ENCODE assay signal across 19 cellular contexts in genomic region chr17:6633263-6633662, GRCh38. TPM values are rescaled to one million over a fixed set of nuclear protein-coding genes. Genes with fewer than 3 reads are reported as not detected.
A peak's percentile ranks its signal among the peaks of the same experiment; 100 is the strongest.
DNase-seq lines count a peak whose midpoint lies in the region; ATAC-seq, FAIRE-seq and TF ChIP-seq lines count a peak whose summit lies in the region.
"Had no signal": no experiment of that assay in that cellular context is flagged by ENCODE, and none has a peak within 500 bp of the region (broad histone marks: within the 10 kb centered on the region; RNA-seq: fewer than 3 reads in every experiment).

No MANE protein-coding gene starts in this region.

- H3K4me3 ChIP-seq in HepG2 (replicated peaks in 1 of 3; ENCODE audit: insufficient read depth in 1 of 3, low read depth in 2 of 3, low read length in 3 of 3) (no peak overlapping the region), right lobe of liver (no peak overlapping the region), K562 (no peak overlapping the region)
- H3K4me3 ChIP-seq: GM12878 had no signal

- H3K27ac ChIP-seq in HepG2 (ENCODE audit: extremely low read length, insufficient read depth, low read length) (no peak overlapping the region), right lobe of liver (no peak overlapping the region), K562 (ENCODE audit: extremely low read depth, low read depth, low read length) (no peak overlapping the region)
- H3K27ac ChIP-seq: C4-2B, HL-60 had no signal

- intact Hi-C loops in HepG2 (cut with micrococcal nuclease; ENCODE audit: unreplicated experiment) (no loop called here), right lobe of liver (cut with DNase I) (loop anchor here in 1 of 2 donors (10.0 kb wide), 2 partner anchors 58 to 158 kb away; no protein-coding TSS in a partner anchor), K562 (cut with micrococcal nuclease) (no loop called here)

- no peak for DNase-seq in HepG2 (ENCODE audit: low spot score)
- DNase-seq in right lobe of liver: no peak
- no peak for DNase-seq in K562 (ENCODE audit: extremely low read depth in 1 of 4, low spot score in 3 of 4)
- no peak for DNase-seq in progenitor cell of endocrine pancreas (ENCODE audit: low spot score, unreplicated experiment)
- no peak for DNase-seq in RCC 7860 (ENCODE audit: low spot score)
- DNase-seq in CD1c-positive myeloid dendritic cell (ENCODE audit: extremely low spot score): no peak
- DNase-seq: AML-193; Calu3; CD8-positive, alpha-beta T cell; DMS79 treated with DMSO at 0.1 percent for 48 hours; GF-D8; GOT3; H9; KG1 had no signal

- peak overlapping the region; percentile 65 for H3K27ac Mint-ChIP-seq in progenitor cell of endocrine pancreas
- H3K27ac Mint-ChIP-seq: CD8-positive, alpha-beta T cell; H9; IgD-negative memory B cell had no signal

- WGBS in HepG2 (ENCODE audit: low lambda C conversion rate): 96% methylated on average over 3 of the region's 3 CpGs
- WGBS in right lobe of liver (ENCODE audit: insufficient coverage, low coverage, low lambda C conversion rate, missing lambda C conversion rate): 97% methylated on average over 3 of the region's 3 CpGs
- 90% methylated on average over 3 of the region's 3 CpGs for WGBS in K562 (ENCODE audit: insufficient coverage, low coverage, missing lambda C conversion rate)

- BruUV-seq in HepG2 (replicated peaks; lab: Mats Ljungman, UMichigan) (no TSS peak), K562 (replicated peaks; lab: Mats Ljungman, UMichigan) (no TSS peak)

- TF ChIP-seq CTCF in HepG2 (CRISPR knock-in tag; IDR thresholded peaks at IDR 0.05) (no peak), right lobe of liver (IDR thresholded peaks at IDR 0.05) (no peak), K562 (IDR thresholded peaks at IDR 0.05 in 2 of 3, conservative IDR thresholded peaks at IDR 0.05 in 1 of 3; ENCODE audit: insufficient read depth in 2 of 3, low read depth in 1 of 3, low read length in 3 of 3) (no peak), progenitor cell of endocrine pancreas (IDR thresholded peaks at IDR 0.05; ENCODE audit: unreplicated experiment) (no peak)

- POLR2A ChIA-PET in HepG2 (lab: Yijun Ruan, JAX) (no interaction called here), K562 (lab: Yijun Ruan, JAX) (interaction anchor here (0.6 kb wide), 1 partner anchor 9 kb away, joined by 5 read pairs; no protein-coding TSS in a partner anchor)

- no peak for TF ChIP-seq RAD21 in HepG2 (CRISPR knock-in tag; IDR thresholded peaks at IDR 0.05)
- TF ChIP-seq RAD21 in K562 (CRISPR knock-in tag; conservative IDR thresholded peaks at IDR 0.05 in 1 of 2, IDR thresholded peaks at IDR 0.05 in 1 of 2): no peak

- peaks cover under 1% of the 10 kb centered on the region for H3K79me2 ChIP-seq in HepG2 (ENCODE audit: insufficient read depth, low read length)
- no peaks in the 10 kb centered on the region for H3K79me2 ChIP-seq in K562 (ENCODE audit: control insufficient read depth, insufficient read depth, low read length)

- H2AFZ ChIP-seq in HepG2 (ENCODE audit: low read length) (no peak overlapping the region), K562 (ENCODE audit: low read depth, low read length) (no peak overlapping the region)

- H3K36me3 ChIP-seq in HepG2 (replicated peaks in 1 of 2; ENCODE audit: control insufficient read depth in 1 of 2, insufficient read depth in 2 of 2, low read length in 2 of 2) (peaks cover 2 to 37% of the 10 kb centered on the region in 2 experiments; a peak in 4 of 5 replicates), right lobe of liver (peaks cover 0 to 23% (median 8%) of the 10 kb centered on the region in 4 donors), K562 (ENCODE audit: control insufficient read depth, insufficient read depth, low read length) (peaks cover 46% of the 10 kb centered on the region)

- H3K4me1 Mint-ChIP-seq in progenitor cell of endocrine pancreas (ENCODE audit: low read depth): peaks cover 2% of the 10 kb centered on the region

- no peaks in the 10 kb centered on the region for H3K9me3 Mint-ChIP-seq in progenitor cell of endocrine pancreas (ENCODE audit: low read depth)
- H3K9me3 Mint-ChIP-seq: CD8-positive, alpha-beta T cell; H9 had no signal

- TF ChIP-seq EP300 in HepG2 (IDR thresholded peaks at IDR 0.05; ENCODE audit: low read depth in 2 of 2, low read length in 2 of 2): no peak
- no peak for TF ChIP-seq EP300 in HepG2 (CRISPR knock-in tag; IDR thresholded peaks at IDR 0.05; ENCODE audit: borderline replicate concordance)
- no peak for TF ChIP-seq EP300 in K562 (IDR thresholded peaks at IDR 0.05; ENCODE audit: low read length)

- H3K4me1 ChIP-seq in HepG2 (ENCODE audit: insufficient read depth, low read length) (peaks cover 5% of the 10 kb centered on the region; the same call in 1 of the 2 replicates), right lobe of liver (no peaks in the 10 kb centered on the region), K562 (replicated peaks in 1 of 2; ENCODE audit: control insufficient read depth in 2 of 2, insufficient read depth in 2 of 2, low read length in 2 of 2) (peaks cover 0 to 14% of the 10 kb centered on the region in 2 experiments; a peak in 2 of 5 replicates)

- H3K27me3 ChIP-seq in HepG2 (ENCODE audit: control insufficient read depth in 1 of 2, insufficient read depth in 2 of 2, low read length in 2 of 2) (no peaks in the 10 kb centered on the region), right lobe of liver (no peaks in the 10 kb centered on the region), K562 (ENCODE audit: control insufficient read depth in 2 of 2, insufficient read depth in 2 of 2, low read length in 2 of 2) (no peaks in the 10 kb centered on the region)

- no peak overlapping the region for H3K4me3 Mint-ChIP-seq in progenitor cell of endocrine pancreas (ENCODE audit: low read depth)
- H3K4me3 Mint-ChIP-seq: CD8-positive, alpha-beta T cell; H9 had no signal

- peaks cover 31% of the 10 kb centered on the region for H3K36me3 Mint-ChIP-seq in progenitor cell of endocrine pancreas (ENCODE audit: insufficient read depth)

- no peak for ATAC-seq in HepG2
- no peak for ATAC-seq in right lobe of liver
- ATAC-seq in K562: no peak
- ATAC-seq: CD8-positive, alpha-beta T cell; GM12878 had no signal

- H4K20me1 ChIP-seq in HepG2 (ENCODE audit: insufficient read depth, low read length) (no peaks in the 10 kb centered on the region), K562 (replicated peaks; ENCODE audit: control insufficient read depth, insufficient read depth, low read length) (no peaks in the 10 kb centered on the region)

- H3K9ac ChIP-seq in HepG2 (ENCODE audit: insufficient read depth, low read depth, low read length) (no peak overlapping the region), K562 (ENCODE audit: insufficient read depth in 1 of 2, low read depth in 2 of 2, low read length in 2 of 2) (no peak overlapping the region)

- no peaks in the 10 kb centered on the region for H3K9me1 ChIP-seq in K562 (ENCODE audit: control insufficient read depth, insufficient read depth, low read length)

- no peaks in the 10 kb centered on the region for H3K27me3 Mint-ChIP-seq in progenitor cell of endocrine pancreas
- H3K27me3 Mint-ChIP-seq: IgD-negative memory B cell had no signal

- H3K9me3 ChIP-seq in HepG2 (ENCODE audit: low read length) (no peaks in the 10 kb centered on the region), right lobe of liver (no peaks in the 10 kb centered on the region), K562 (replicated peaks; ENCODE audit: control insufficient read depth, insufficient read depth, low read depth, low read length) (no peaks in the 10 kb centered on the region)

- no peak for TF ChIP-seq POLR2A in HepG2 (IDR thresholded peaks at IDR 0.05; ENCODE audit: insufficient read depth in 1 of 2, low read depth in 2 of 2, low read length in 2 of 2)
- TF ChIP-seq POLR2A in right lobe of liver (IDR thresholded peaks at IDR 0.05): no peak
- TF ChIP-seq POLR2A in K562 (conservative IDR thresholded peaks at IDR 0.05): no peak

- CTCF ChIA-PET in HepG2 (lab: Yijun Ruan, JAX; ENCODE audit: low intra/inter-chr PET ratio, low total read pairs) (no interaction called here), K562 (lab: Yijun Ruan, JAX; ENCODE audit: low intra/inter-chr PET ratio) (no interaction called here)

- no peak for FAIRE-seq in HepG2 (lab: Jason Lieb, UNC)
- FAIRE-seq in K562 (lab: Jason Lieb, UNC): no peak
- no peak for FAIRE-seq in RCC 7860 (lab: Jason Lieb, UNC)
- FAIRE-seq: A204.1 had no signal

- H3K4me2 ChIP-seq in HepG2 (ENCODE audit: low read depth, low read length): no peak overlapping the region
- no peak overlapping the region for H3K4me2 ChIP-seq in K562 (ENCODE audit: insufficient read depth, low read length)

- in situ Hi-C loops in HepG2 (cut with HindIII; ENCODE audit: extremely low pct_ligation_motif_present, low pct_unique_long_range_greater_than_20kb): no loop called here
- in situ Hi-C loops in K562 (cut with MboI): no loop called here

RNA-seq across cellular contexts. Expression of gene KIAA0753, which starts 7.2 kb away (rescaled TPM):
- total RNA-seq in HepG2 (2016; rRNA removed; fragmentation: Illumina TruSeq; extraction: Trizol): 9.1 and 10.7 TPM in 2 replicates
- total RNA-seq in HepG2 (2016; cell fraction: cytosol; rRNA removed; fragmentation: Illumina TruSeq; extraction: Trizol; ENCODE audit: low read depth): 10.1 and 10.8 TPM in 2 replicates
- total RNA-seq in HepG2 (2016; cell fraction: insoluble cytoplasmic fraction; rRNA removed; fragmentation: Illumina TruSeq; extraction: Trizol): 8.7 and 9.2 TPM in 2 replicates
- 8.4 and 8.8 TPM in 2 replicates for total RNA-seq in HepG2 (2016; cell fraction: membrane; rRNA removed; fragmentation: Illumina TruSeq; extraction: Trizol)
- total RNA-seq in HepG2 (2016; cell fraction: nucleus; rRNA removed; fragmentation: Illumina TruSeq; extraction: Trizol): 13.9 and 14.9 TPM in 2 replicates
- 4.6 and 5.2 TPM in 2 replicates for polyA plus RNA-seq in HepG2 (2011; rRNA removed)
- polyA plus RNA-seq in HepG2 (2011; cell fraction: cytosol; rRNA removed): 1.5 and 2.1 TPM in 2 replicates
- 9.1 and 10.2 TPM in 2 replicates for polyA plus RNA-seq in HepG2 (2011; cell fraction: nucleus; rRNA removed)
- 3.9 and 4.2 TPM in 2 replicates for polyA plus RNA-seq in HepG2 (2012)
- polyA plus RNA-seq in HepG2 (2016; cell fraction: cytosol; fragmentation: Illumina TruSeq; extraction: Trizol; ENCODE audit: low read depth): 0.69 and 0.77 TPM in 2 replicates
- polyA plus RNA-seq in HepG2 (2016; cell fraction: insoluble cytoplasmic fraction; fragmentation: Illumina TruSeq; extraction: Trizol; ENCODE audit: low read depth): 8.6 and 8.9 TPM in 2 replicates
- polyA plus RNA-seq in HepG2 (2016; cell fraction: membrane; fragmentation: Illumina TruSeq; extraction: Trizol; ENCODE audit: low read depth): 2.1 and 3.3 TPM in 2 replicates
- 16.8 and 22.4 TPM in 2 replicates for polyA plus RNA-seq in HepG2 (2016; cell fraction: nucleus; fragmentation: Illumina TruSeq; extraction: Trizol; ENCODE audit: insufficient read depth, low read depth)
- polyA minus RNA-seq in HepG2 (2011; rRNA and poly(A)+ RNA removed; ENCODE audit: low replicate concordance): 2.2 and 12.2 TPM in 2 replicates
- 2.5 and 3.3 TPM in 2 replicates for polyA minus RNA-seq in HepG2 (2011; cell fraction: cytosol; rRNA and poly(A)+ RNA removed)
- polyA minus RNA-seq in HepG2 (2011; cell fraction: nucleus; rRNA and poly(A)+ RNA removed): 21.6 and 23.2 TPM in 2 replicates
- 1 to 10 TPM; 3.7 to 6.5 (median 4.9) TPM for total RNA-seq in right lobe of liver
- 15.6 and 37.4 TPM in 2 replicates for total RNA-seq in K562 (2011; cell fraction: chromatin; rRNA removed; ENCODE audit: low replicate concordance)
- total RNA-seq in K562 (2011; cell fraction: nucleolus; rRNA removed): 8.7 and 12.4 TPM in 2 replicates
- 15.1 and 19.5 TPM in 2 replicates for total RNA-seq in K562 (2011; cell fraction: nucleoplasm; rRNA removed)
- total RNA-seq in K562 (2014; rRNA removed): 6.0 and 6.9 TPM in 2 replicates
- total RNA-seq in K562 (2014; rRNA removed; fragmentation: Illumina TruSeq; extraction: Trizol): 7.6 and 9.3 TPM in 2 replicates
- 8.5 and 9.0 TPM in 2 replicates for total RNA-seq in K562 (2015; rRNA removed; fragmentation: Illumina TruSeq; extraction: Trizol)
- total RNA-seq in K562 (2021): 6.2 and 7.4 TPM in 2 replicates
- polyA plus RNA-seq in K562 (2011; rRNA removed): 3.9 and 6.6 TPM in 2 replicates
- 1.6 and 2.5 TPM in 2 replicates for polyA plus RNA-seq in K562 (2011; cell fraction: cytosol; rRNA removed)
- 15.2 and 20.1 TPM in 2 replicates for polyA plus RNA-seq in K562 (2011; cell fraction: nucleus; rRNA removed)
- polyA plus RNA-seq in K562 (2012): 5.6 and 6.6 TPM in 2 replicates
- polyA plus RNA-seq in K562 (2014; fragmentation: Illumina TruSeq; extraction: Trizol): 6.5 and 7.4 TPM in 2 replicates
- polyA plus RNA-seq in K562 (2014; fragmentation: Nextera tagmentation; extraction: Ambion mirVana): 1 to 10 TPM; 2.0 to 3.4 TPM
- 5.2 and 5.6 TPM in 2 replicates for polyA plus RNA-seq in K562 (2014; rRNA removed)
- polyA minus RNA-seq in K562 (2011; rRNA and poly(A)+ RNA removed): 5.4 and 5.6 TPM in 2 replicates
- polyA minus RNA-seq in K562 (2011; cell fraction: cytosol; rRNA and poly(A)+ RNA removed): 1.9 and 6.6 TPM in 2 replicates
- polyA minus RNA-seq in K562 (2011; cell fraction: nucleus; rRNA and poly(A)+ RNA removed): 10.4 and 14.4 TPM in 2 replicates
- total RNA-seq in progenitor cell of endocrine pancreas: 55.9 and 58.2 TPM in 2 replicates

RNA-seq across cellular contexts. Expression of gene TXNDC17, which starts 7.6 kb away (rescaled TPM):
- total RNA-seq in HepG2 (2016; rRNA removed; fragmentation: Illumina TruSeq; extraction: Trizol): 266 and 359 TPM in 2 replicates
- total RNA-seq in HepG2 (2016; cell fraction: cytosol; rRNA removed; fragmentation: Illumina TruSeq; extraction: Trizol; ENCODE audit: low read depth): 93.1 and 113 TPM in 2 replicates
- 255 and 373 TPM in 2 replicates for total RNA-seq in HepG2 (2016; cell fraction: insoluble cytoplasmic fraction; rRNA removed; fragmentation: Illumina TruSeq; extraction: Trizol)
- 138 and 151 TPM in 2 replicates for total RNA-seq in HepG2 (2016; cell fraction: membrane; rRNA removed; fragmentation: Illumina TruSeq; extraction: Trizol)
- total RNA-seq in HepG2 (2016; cell fraction: nucleus; rRNA removed; fragmentation: Illumina TruSeq; extraction: Trizol): 76.2 and 83.8 TPM in 2 replicates
- polyA plus RNA-seq in HepG2 (2011; rRNA removed): 147 and 188 TPM in 2 replicates
- polyA plus RNA-seq in HepG2 (2011; cell fraction: cytosol; rRNA removed): 236 and 276 TPM in 2 replicates
- 40.2 and 44.6 TPM in 2 replicates for polyA plus RNA-seq in HepG2 (2011; cell fraction: nucleus; rRNA removed)
- 97.0 and 122 TPM in 2 replicates for polyA plus RNA-seq in HepG2 (2012)
- 101 and 125 TPM in 2 replicates for polyA plus RNA-seq in HepG2 (2016; cell fraction: cytosol; fragmentation: Illumina TruSeq; extraction: Trizol; ENCODE audit: low read depth)
- polyA plus RNA-seq in HepG2 (2016; cell fraction: insoluble cytoplasmic fraction; fragmentation: Illumina TruSeq; extraction: Trizol; ENCODE audit: low read depth): 322 and 359 TPM in 2 replicates
- polyA plus RNA-seq in HepG2 (2016; cell fraction: membrane; fragmentation: Illumina TruSeq; extraction: Trizol; ENCODE audit: low read depth): 105 and 119 TPM in 2 replicates
- 146 and 155 TPM in 2 replicates for polyA plus RNA-seq in HepG2 (2016; cell fraction: nucleus; fragmentation: Illumina TruSeq; extraction: Trizol; ENCODE audit: insufficient read depth, low read depth)
- polyA minus RNA-seq in HepG2 (2011; rRNA and poly(A)+ RNA removed; ENCODE audit: low replicate concordance): 30.3 and 88.3 TPM in 2 replicates
- polyA minus RNA-seq in HepG2 (2011; cell fraction: cytosol; rRNA and poly(A)+ RNA removed): 40.0 and 52.4 TPM in 2 replicates
- 10.8 and 14.4 TPM in 2 replicates for polyA minus RNA-seq in HepG2 (2011; cell fraction: nucleus; rRNA and poly(A)+ RNA removed)
- total RNA-seq in right lobe of liver: 100 to 1,000 TPM in 2 of 6 experiments, 10 to 100 TPM in 4; 50.4 to 204 (median 72.1) TPM
- 11.8 and 12.1 TPM in 2 replicates for total RNA-seq in K562 (2011; cell fraction: chromatin; rRNA removed; ENCODE audit: low replicate concordance)
- total RNA-seq in K562 (2011; cell fraction: nucleolus; rRNA removed): 21.5 and 31.7 TPM in 2 replicates
- total RNA-seq in K562 (2011; cell fraction: nucleoplasm; rRNA removed): 21.9 and 22.7 TPM in 2 replicates
- total RNA-seq in K562 (2014; rRNA removed): 111 and 164 TPM in 2 replicates
- 141 and 144 TPM in 2 replicates for total RNA-seq in K562 (2014; rRNA removed; fragmentation: Illumina TruSeq; extraction: Trizol)
- 164 and 179 TPM in 2 replicates for total RNA-seq in K562 (2015; rRNA removed; fragmentation: Illumina TruSeq; extraction: Trizol)
- 108 and 126 TPM in 2 replicates for total RNA-seq in K562 (2021)
- polyA plus RNA-seq in K562 (2011; rRNA removed): 244 and 357 TPM in 2 replicates
- polyA plus RNA-seq in K562 (2011; cell fraction: cytosol; rRNA removed): 221 and 252 TPM in 2 replicates
- polyA plus RNA-seq in K562 (2011; cell fraction: nucleus; rRNA removed): 78.2 and 87.1 TPM in 2 replicates
- 102 and 310 TPM in 2 replicates for polyA plus RNA-seq in K562 (2012)
- polyA plus RNA-seq in K562 (2014; fragmentation: Illumina TruSeq; extraction: Trizol): 155 and 201 TPM in 2 replicates
- polyA plus RNA-seq in K562 (2014; fragmentation: Nextera tagmentation; extraction: Ambion mirVana): 100 to 1,000 TPM; 758 to 759 TPM
- 236 and 245 TPM in 2 replicates for polyA plus RNA-seq in K562 (2014; rRNA removed)
- polyA minus RNA-seq in K562 (2011; rRNA and poly(A)+ RNA removed): 48.5 and 52.5 TPM in 2 replicates
- polyA minus RNA-seq in K562 (2011; cell fraction: cytosol; rRNA and poly(A)+ RNA removed): 36.5 and 37.0 TPM in 2 replicates
- 14.8 and 22.0 TPM in 2 replicates for polyA minus RNA-seq in K562 (2011; cell fraction: nucleus; rRNA and poly(A)+ RNA removed)
- 104 and 105 TPM in 2 replicates for total RNA-seq in progenitor cell of endocrine pancreas

RNA-seq across cellular contexts. Expression of gene MED31, which starts 18.1 kb away (rescaled TPM):
- 20.9 and 25.0 TPM in 2 replicates for total RNA-seq in HepG2 (2016; rRNA removed; fragmentation: Illumina TruSeq; extraction: Trizol)
- total RNA-seq in HepG2 (2016; cell fraction: cytosol; rRNA removed; fragmentation: Illumina TruSeq; extraction: Trizol; ENCODE audit: low read depth): 15.0 and 15.3 TPM in 2 replicates
- 21.7 and 30.3 TPM in 2 replicates for total RNA-seq in HepG2 (2016; cell fraction: insoluble cytoplasmic fraction; rRNA removed; fragmentation: Illumina TruSeq; extraction: Trizol)
- total RNA-seq in HepG2 (2016; cell fraction: membrane; rRNA removed; fragmentation: Illumina TruSeq; extraction: Trizol): 13.3 and 13.7 TPM in 2 replicates
- 13.4 and 18.3 TPM in 2 replicates for total RNA-seq in HepG2 (2016; cell fraction: nucleus; rRNA removed; fragmentation: Illumina TruSeq; extraction: Trizol)
- 14.2 and 19.0 TPM in 2 replicates for polyA plus RNA-seq in HepG2 (2011; rRNA removed)
- 5.0 and 8.9 TPM in 2 replicates for polyA plus RNA-seq in HepG2 (2011; cell fraction: cytosol; rRNA removed)
- polyA plus RNA-seq in HepG2 (2011; cell fraction: nucleus; rRNA removed): 4.0 and 7.0 TPM in 2 replicates
- polyA plus RNA-seq in HepG2 (2012): 12.4 and 13.1 TPM in 2 replicates
- 7.9 and 10.0 TPM in 2 replicates for polyA plus RNA-seq in HepG2 (2016; cell fraction: cytosol; fragmentation: Illumina TruSeq; extraction: Trizol; ENCODE audit: low read depth)
- polyA plus RNA-seq in HepG2 (2016; cell fraction: insoluble cytoplasmic fraction; fragmentation: Illumina TruSeq; extraction: Trizol; ENCODE audit: low read depth): 27.3 and 32.8 TPM in 2 replicates
- polyA plus RNA-seq in HepG2 (2016; cell fraction: membrane; fragmentation: Illumina TruSeq; extraction: Trizol; ENCODE audit: low read depth): 9.6 and 13.7 TPM in 2 replicates
- polyA plus RNA-seq in HepG2 (2016; cell fraction: nucleus; fragmentation: Illumina TruSeq; extraction: Trizol; ENCODE audit: insufficient read depth, low read depth): 20.1 and 21.9 TPM in 2 replicates
- 1.9 and 7.5 TPM in 2 replicates for polyA minus RNA-seq in HepG2 (2011; rRNA and poly(A)+ RNA removed; ENCODE audit: low replicate concordance)
- polyA minus RNA-seq in HepG2 (2011; cell fraction: cytosol; rRNA and poly(A)+ RNA removed): 2.8 and 3.5 TPM in 2 replicates
- 21.2 and 22.8 TPM in 2 replicates for polyA minus RNA-seq in HepG2 (2011; cell fraction: nucleus; rRNA and poly(A)+ RNA removed)
- 10 to 100 TPM in 2 of 6 experiments, 1 to 10 TPM in 4; 3.5 to 10.7 (median 7.4) TPM for total RNA-seq in right lobe of liver
- 8.9 and 17.3 TPM in 2 replicates for total RNA-seq in K562 (2011; cell fraction: chromatin; rRNA removed; ENCODE audit: low replicate concordance)
- total RNA-seq in K562 (2011; cell fraction: nucleolus; rRNA removed): 6.3 and 7.8 TPM in 2 replicates
- 13.3 and 16.6 TPM in 2 replicates for total RNA-seq in K562 (2011; cell fraction: nucleoplasm; rRNA removed)
- 6.4 and 10.5 TPM in 2 replicates for total RNA-seq in K562 (2014; rRNA removed)
- total RNA-seq in K562 (2014; rRNA removed; fragmentation: Illumina TruSeq; extraction: Trizol): 15.8 and 16.9 TPM in 2 replicates
- total RNA-seq in K562 (2015; rRNA removed; fragmentation: Illumina TruSeq; extraction: Trizol): 13.7 and 14.6 TPM in 2 replicates
- total RNA-seq in K562 (2021): 14.0 and 17.9 TPM in 2 replicates
- 24.2 and 29.1 TPM in 2 replicates for polyA plus RNA-seq in K562 (2011; rRNA removed)
- 8.8 and 11.3 TPM in 2 replicates for polyA plus RNA-seq in K562 (2011; cell fraction: cytosol; rRNA removed)
- polyA plus RNA-seq in K562 (2011; cell fraction: nucleus; rRNA removed): 9.9 and 13.1 TPM in 2 replicates
- 11.1 and 14.0 TPM in 2 replicates for polyA plus RNA-seq in K562 (2012)
- 10.8 and 10.9 TPM in 2 replicates for polyA plus RNA-seq in K562 (2014; fragmentation: Illumina TruSeq; extraction: Trizol)
- polyA plus RNA-seq in K562 (2014; fragmentation: Nextera tagmentation; extraction: Ambion mirVana): 10 to 100 TPM; 35.7 to 39.9 TPM
- 9.8 and 12.3 TPM in 2 replicates for polyA plus RNA-seq in K562 (2014; rRNA removed)
- 7.6 and 8.9 TPM in 2 replicates for polyA minus RNA-seq in K562 (2011; rRNA and poly(A)+ RNA removed)
- 0.48 and 2.0 TPM in 2 replicates for polyA minus RNA-seq in K562 (2011; cell fraction: cytosol; rRNA and poly(A)+ RNA removed)
- polyA minus RNA-seq in K562 (2011; cell fraction: nucleus; rRNA and poly(A)+ RNA removed): 11.4 and 18.2 TPM in 2 replicates
- total RNA-seq in progenitor cell of endocrine pancreas: 17.8 and 18.2 TPM in 2 replicates

RNA-seq across cellular contexts. Expression of gene C17orf100, which starts 18.3 kb away (rescaled TPM):
- total RNA-seq in HepG2 (2016; rRNA removed; fragmentation: Illumina TruSeq; extraction: Trizol) (3.6 and 4.1 TPM in 2 replicates), right lobe of liver (1 to 10 TPM; 1.2 to 4.0 (median 1.9) TPM), K562 (2014; rRNA removed) (0.14 and 1.2 TPM in 2 replicates), K562 (2014; rRNA removed; fragmentation: Illumina TruSeq; extraction: Trizol) (0.40 and 0.45 TPM in 2 replicates), K562 (2015; rRNA removed; fragmentation: Illumina TruSeq; extraction: Trizol) (0.43 and 0.49 TPM in 2 replicates), K562 (2021) (0.60 and 0.82 TPM in 2 replicates), progenitor cell of endocrine pancreas (6.1 TPM in 2 replicates)
- 2.2 and 2.4 TPM in 2 replicates for total RNA-seq in HepG2 (2016; cell fraction: cytosol; rRNA removed; fragmentation: Illumina TruSeq; extraction: Trizol; ENCODE audit: low read depth)
- total RNA-seq in HepG2 (2016; cell fraction: insoluble cytoplasmic fraction; rRNA removed; fragmentation: Illumina TruSeq; extraction: Trizol): 3.2 and 4.7 TPM in 2 replicates
- 6.2 and 6.9 TPM in 2 replicates for total RNA-seq in HepG2 (2016; cell fraction: membrane; rRNA removed; fragmentation: Illumina TruSeq; extraction: Trizol)
- 3.8 and 4.0 TPM in 2 replicates for total RNA-seq in HepG2 (2016; cell fraction: nucleus; rRNA removed; fragmentation: Illumina TruSeq; extraction: Trizol)
- polyA plus RNA-seq in HepG2 (2011; rRNA removed) (8.7 and 10.1 TPM in 2 replicates), K562 (2011; rRNA removed) (0.31 and 0.77 TPM in 2 replicates), K562 (2014; fragmentation: Illumina TruSeq; extraction: Trizol) (0.62 and 0.69 TPM in 2 replicates), K562 (2014; fragmentation: Nextera tagmentation; extraction: Ambion mirVana) (under 1 TPM; 0.04 to 0.11 TPM), K562 (2014; rRNA removed) (1.7 and 1.8 TPM in 2 replicates)
- 10.2 and 10.7 TPM in 2 replicates for polyA plus RNA-seq in HepG2 (2011; cell fraction: cytosol; rRNA removed)
- polyA plus RNA-seq in HepG2 (2011; cell fraction: nucleus; rRNA removed): 9.3 and 9.9 TPM in 2 replicates
- 12.3 and 32.8 TPM in 2 replicates for polyA plus RNA-seq in HepG2 (2012)
- polyA plus RNA-seq in HepG2 (2016; cell fraction: cytosol; fragmentation: Illumina TruSeq; extraction: Trizol; ENCODE audit: low read depth): 7.2 and 9.4 TPM in 2 replicates
- 13.1 and 13.3 TPM in 2 replicates for polyA plus RNA-seq in HepG2 (2016; cell fraction: insoluble cytoplasmic fraction; fragmentation: Illumina TruSeq; extraction: Trizol; ENCODE audit: low read depth)
- polyA plus RNA-seq in HepG2 (2016; cell fraction: membrane; fragmentation: Illumina TruSeq; extraction: Trizol; ENCODE audit: low read depth): 15.0 and 15.5 TPM in 2 replicates
- polyA plus RNA-seq in HepG2 (2016; cell fraction: nucleus; fragmentation: Illumina TruSeq; extraction: Trizol; ENCODE audit: insufficient read depth, low read depth): 9.5 and 9.7 TPM in 2 replicates
- polyA minus RNA-seq in HepG2 (2011; rRNA and poly(A)+ RNA removed; ENCODE audit: low replicate concordance): 1.0 and 10.4 TPM in 2 replicates
- polyA minus RNA-seq in HepG2 (2011; cell fraction: cytosol; rRNA and poly(A)+ RNA removed): 6.8 and 7.9 TPM in 2 replicates
- 11.7 and 13.4 TPM in 2 replicates for polyA minus RNA-seq in HepG2 (2011; cell fraction: nucleus; rRNA and poly(A)+ RNA removed)
- 0.97 and 1.4 TPM in 2 replicates for total RNA-seq in K562 (2011; cell fraction: chromatin; rRNA removed; ENCODE audit: low replicate concordance)
- total RNA-seq in K562 (2011; cell fraction: nucleolus; rRNA removed): 1.3 and 1.6 TPM in 2 replicates
- 0.44 and 0.99 TPM in 2 replicates for total RNA-seq in K562 (2011; cell fraction: nucleoplasm; rRNA removed)
- 0.29 and 1.7 TPM in 2 replicates for polyA plus RNA-seq in K562 (2011; cell fraction: cytosol; rRNA removed)
- 0.52 and 1.00 TPM in 2 replicates for polyA plus RNA-seq in K562 (2011; cell fraction: nucleus; rRNA removed)
- 0.74 and 1.9 TPM in 2 replicates for polyA plus RNA-seq in K562 (2012)
- 0.21 and 0.42 TPM in 2 replicates for polyA minus RNA-seq in K562 (2011; rRNA and poly(A)+ RNA removed)
- polyA minus RNA-seq in K562 (2011; cell fraction: cytosol; rRNA and poly(A)+ RNA removed): not detected in 2 replicates
- 0.56 and 0.81 TPM in 2 replicates for polyA minus RNA-seq in K562 (2011; cell fraction: nucleus; rRNA and poly(A)+ RNA removed)

Comparison
In these comparisons a context has a peak if more than half of its experiments do, and no peak if none do; other contexts are left out.
1. Of the 241 proteins assayed by ChIP-seq in both HepG2 and K562: peak only in HepG2: none; only in K562: MAFG, NFE2, NFE2L1 and ZFP36; in both: MAFF and MAFK; in neither: 235.